In genomic region chr12:104576178-104576778, GRCh38 we compare ENCODE assay signal across 20 cellular contexts.
"Had no signal": no experiment of that assay in that cellular context is flagged by ENCODE, and none has a peak within 500 bp of the region (broad histone marks: within the 10 kb centered on the region; RNA-seq: fewer than 3 reads in every experiment).

No MANE protein-coding gene starts in this region.

- H3K9me3 Mint-ChIP-seq: activated B cell treated with CpG ODN at 0.5 μM for 24 hours, neural crest cell had no signal

- H3K4me3 ChIP-seq: ascending aorta, gastroesophageal sphincter, hepatocyte, left ventricle myocardium inferior, lung, right atrium auricular region, testis, transverse colon had no signal

- H3K27ac ChIP-seq: ascending aorta, gastroesophageal sphincter, hepatocyte, left ventricle myocardium inferior, right atrium auricular region, testis, transverse colon had no signal

- H3K4me3 Mint-ChIP-seq: activated naive CD4-positive, alpha-beta T cell treated with anti-CD3 and anti-CD28 coated beads, Interleukin-2, amount 10 ng/mL, durations not matched to agents 7 days and 5 days; activated naive CD8-positive, alpha-beta T cell treated with anti-CD3 and anti-CD28 coated beads, Interleukin-2, amount 10 ng/mL, durations not matched to agents 7 days and 5 days; neural crest cell; T-helper 2 cell treated with Interferon-gamma antibody and Interleukin-4, amounts not matched to agents 5 μg/mL and 100 μg/mL, for 36 hours had no signal

- H3K9me3 ChIP-seq: ascending aorta, gastroesophageal sphincter, left ventricle myocardium inferior, right atrium auricular region, testis, transverse colon had no signal

- H3K27me3 Mint-ChIP-seq: activated B cell treated with CpG ODN at 0.5 μM for 24 hours; activated naive CD4-positive, alpha-beta T cell treated with anti-CD3 and anti-CD28 coated beads, Interleukin-2, amount 10 ng/mL, durations not matched to agents 7 days and 5 days; activated naive CD8-positive, alpha-beta T cell treated with anti-CD3 and anti-CD28 coated beads, Interleukin-2, amount 10 ng/mL, durations not matched to agents 7 days and 5 days had no signal

- H3K4me2 ChIP-seq: hepatocyte had no signal

- H3K36me3 ChIP-seq: ascending aorta, gastroesophageal sphincter, left ventricle myocardium inferior, right atrium auricular region, transverse colon had no signal

- ATAC-seq: gastroesophageal sphincter; stimulated activated naive CD8-positive, alpha-beta T cell treated with anti-CD3 and anti-CD28 coated beads, Interleukin-15, Interleukin-2, amounts not matched to agents 100 U/mL and 50 U/mL, for 24 hours had no signal

- H3K79me2 ChIP-seq: hepatocyte had no signal

- H2AFZ ChIP-seq: hepatocyte had no signal

- H3K27ac Mint-ChIP-seq: activated naive CD4-positive, alpha-beta T cell treated with anti-CD3 and anti-CD28 coated beads, Interleukin-2, amount 10 ng/mL, durations not matched to agents 7 days and 5 days; activated naive CD8-positive, alpha-beta T cell treated with anti-CD3 and anti-CD28 coated beads, Interleukin-2, amount 10 ng/mL, durations not matched to agents 7 days and 5 days had no signal

- DNase-seq: activated B cell treated with CpG ODN at 0.5 μM for 24 hours; activated CD8-positive, alpha-beta memory T cell treated with anti-CD3 and anti-CD28 coated beads for 24 hours; activated gamma-delta T cell; activated naive CD4-positive, alpha-beta T cell treated with anti-CD3 and anti-CD28 coated beads, Interleukin-2, amount 10 ng/mL, durations not matched to agents 7 days and 5 days; activated naive CD8-positive, alpha-beta T cell treated with anti-CD3 and anti-CD28 coated beads, Interleukin-2, amount 10 ng/mL, durations not matched to agents 7 days and 5 days; cortex of kidney; islet precursor cell; left ventricle myocardium inferior; stimulated activated CD4-positive, alpha-beta T cell treated with anti-CD3 and anti-CD28 coated beads, Interleukin-15, amount 100 ng/mL, for 24 hours; stimulated activated CD4-positive, alpha-beta T cell treated with anti-CD3 and anti-CD28 coated beads, Interleukin-2, amount 100 ng/mL, for 24 hours; stimulated activated naive CD8-positive, alpha-beta T cell treated with anti-CD3 and anti-CD28 coated beads, Interleukin-15, Interleukin-2, amounts not matched to agents 100 U/mL and 50 U/mL, for 24 hours; testis had no signal

- H3K4me1 ChIP-seq: ascending aorta, left ventricle myocardium inferior, testis had no signal

- H3K27me3 ChIP-seq: ascending aorta, gastroesophageal sphincter, hepatocyte, right atrium auricular region, testis, transverse colon had no signal
